Comparison of ENCODE assay signal across 8 cellular contexts in the genomic region with DNA sequence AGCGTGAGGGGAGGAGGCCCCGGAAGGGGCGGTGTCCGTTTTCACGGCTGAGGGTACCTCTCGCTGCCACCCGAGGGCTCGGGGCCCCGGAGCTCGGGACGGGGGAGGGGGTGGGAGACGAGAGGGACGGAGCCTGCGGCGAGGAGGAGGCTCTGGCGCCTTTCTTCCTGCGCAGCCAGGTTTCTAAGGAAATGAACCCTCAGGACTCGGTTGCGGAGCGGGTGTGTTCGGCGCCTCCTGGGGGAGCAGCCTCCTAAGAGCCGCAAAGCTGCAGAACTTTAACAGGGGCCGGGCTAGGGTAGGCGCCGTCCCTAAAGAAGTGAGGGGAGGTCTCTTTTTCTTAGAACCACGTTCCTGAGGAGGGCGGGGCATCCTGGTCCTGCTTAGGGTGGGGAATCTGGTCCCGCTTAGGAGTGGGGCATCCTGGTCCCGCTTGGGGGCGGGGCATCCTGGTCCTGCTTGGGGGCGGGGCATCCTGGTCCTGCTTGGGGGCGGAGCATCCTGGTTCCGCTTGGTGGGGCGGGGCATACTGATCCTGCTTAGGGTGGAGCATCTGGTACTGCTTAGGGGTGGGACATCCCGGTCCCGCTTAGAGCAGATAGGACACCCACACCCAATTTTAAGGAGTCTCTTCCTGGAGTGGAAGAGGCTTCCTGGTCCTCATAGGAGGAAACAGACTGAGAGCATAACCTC. TPM values are rescaled to one million over a fixed set of nuclear protein-coding genes. Genes with fewer than 3 reads are reported as not detected.
DNase-seq lines count a peak whose midpoint lies in the region; TF ChIP-seq lines count a peak whose summit lies in the region.

No MANE protein-coding gene starts in this region.

- H3K9me3 Mint-ChIP-seq in neural crest cell = no peaks in the 10 kb centered on the region

- DNase-seq in NCI-H2171 (lab: John Stamatoyannopoulos, UW) (peak; percentile 43), fibroblast of the aortic adventitia (ENCODE audit: low read depth) (peak; percentile 80), neural crest cell (ENCODE audit: low read depth, low spot score) (peak; percentile 52), hippocampal formation (lab: John Stamatoyannopoulos, UW) (no peak), NOMO-1 treated with dmso at 0.1 percent for 144 hours (lab: John Stamatoyannopoulos, UW; ENCODE audit: unreplicated experiment) (no peak), posterior vena cava (ENCODE audit: low spot score) (no peak)
- DNase-seq in activated CD8-positive, alpha-beta memory T cell treated with anti-CD3 and anti-CD28 coated beads, Interleukin-2, amount 50 U/mL, for 48 hours = peak; percentile 78

- peaks cover 97% of the 10 kb centered on the region for H3K27me3 Mint-ChIP-seq in neural crest cell (ENCODE audit: low read depth)

- H3K4me3 Mint-ChIP-seq in neural crest cell = peak overlapping the region; percentile 70

- intact Hi-C loops in posterior vena cava (cut with DNase I) = no loop called here

- 0 out of 2 replicates have a peak overlapping the region, but pooled peaks have one; percentile 7 for H3K4me3 ChIP-seq in GM08714 (ENCODE audit: low read length)
- H3K4me3 ChIP-seq in fibroblast of the aortic adventitia (ENCODE audit: low read depth, low read length) = peak overlapping the region; percentile 74

- H3K27ac Mint-ChIP-seq in neural crest cell (ENCODE audit: unreplicated experiment) = no peak overlapping the region

- TF ChIP-seq CTCF in fibroblast of the aortic adventitia (IDR thresholded peaks at IDR 0.05; ENCODE audit: insufficient read depth, low read length) (peak; percentile 29), neural crest cell (conservative IDR thresholded peaks at IDR 0.05) (no peak)

- peaks cover 11% of the 10 kb centered on the region for H3K4me1 Mint-ChIP-seq in neural crest cell

- H3K36me3 Mint-ChIP-seq in neural crest cell (ENCODE audit: low read depth) = peaks cover 3% of the 10 kb centered on the region

RNA-seq across cellular contexts. Expression of gene SYT5, which starts 6.2 kb away (rescaled TPM):
- total RNA-seq in fibroblast of the aortic adventitia (ENCODE audit: low replicate concordance) (0.45 TPM in 1 of 2 replicates, not detected in the other), neural crest cell (3.5 and 4.3 TPM in 2 replicates), posterior vena cava (not detected)

RNA-seq across cellular contexts. Expression of gene DNAAF3, which starts 7.5 kb away (rescaled TPM):
- total RNA-seq in fibroblast of the aortic adventitia (ENCODE audit: low replicate concordance) (0.33 and 1.5 TPM in 2 replicates), neural crest cell (9.5 and 10.4 TPM in 2 replicates), posterior vena cava (not detected)

RNA-seq across cellular contexts. Expression of gene TNNI3, which starts 16.3 kb away (rescaled TPM):
- total RNA-seq in fibroblast of the aortic adventitia (ENCODE audit: low replicate concordance) = not detected in 2 replicates
- 5.4 and 6.5 TPM in 2 replicates for total RNA-seq in neural crest cell
- not detected for total RNA-seq in posterior vena cava

RNA-seq across cellular contexts. Expression of gene TNNT1, which starts 24.9 kb away (rescaled TPM):
- total RNA-seq in fibroblast of the aortic adventitia (ENCODE audit: low replicate concordance) = 1.1 and 4.3 TPM in 2 replicates
- total RNA-seq in neural crest cell = 1.1 TPM in 1 of 2 replicates, not detected in the other
- total RNA-seq in posterior vena cava = not detected

RNA-seq across cellular contexts. Expression of gene PTPRH, which starts 35.4 kb away (rescaled TPM):
- total RNA-seq in fibroblast of the aortic adventitia (ENCODE audit: low replicate concordance) (6.5 and 7.8 TPM in 2 replicates), neural crest cell (1.2 and 2.0 TPM in 2 replicates), posterior vena cava (1 to 10 TPM in 1 of 2 donors, under 1 TPM in 1; 0.81 to 1.6 TPM)

Comparison
In these comparisons a context has a peak if more than half of its experiments do, and no peak if none do; other contexts are left out.
1. DNase-seq: peak in NCI-H2171 (single experiment), activated CD8-positive, alpha-beta memory T cell treated with anti-CD3 and anti-CD28 coated beads, Interleukin-2, amount 50 U/mL, for 48 hours (single experiment), fibroblast of the aortic adventitia (single experiment) and neural crest cell (single experiment); none in hippocampal formation (0 of 2), NOMO-1 treated with dmso at 0.1 percent for 144 hours (single experiment) and posterior vena cava (single experiment).